27 cellular contexts compared by ENCODE assay signal in the genomic region with DNA sequence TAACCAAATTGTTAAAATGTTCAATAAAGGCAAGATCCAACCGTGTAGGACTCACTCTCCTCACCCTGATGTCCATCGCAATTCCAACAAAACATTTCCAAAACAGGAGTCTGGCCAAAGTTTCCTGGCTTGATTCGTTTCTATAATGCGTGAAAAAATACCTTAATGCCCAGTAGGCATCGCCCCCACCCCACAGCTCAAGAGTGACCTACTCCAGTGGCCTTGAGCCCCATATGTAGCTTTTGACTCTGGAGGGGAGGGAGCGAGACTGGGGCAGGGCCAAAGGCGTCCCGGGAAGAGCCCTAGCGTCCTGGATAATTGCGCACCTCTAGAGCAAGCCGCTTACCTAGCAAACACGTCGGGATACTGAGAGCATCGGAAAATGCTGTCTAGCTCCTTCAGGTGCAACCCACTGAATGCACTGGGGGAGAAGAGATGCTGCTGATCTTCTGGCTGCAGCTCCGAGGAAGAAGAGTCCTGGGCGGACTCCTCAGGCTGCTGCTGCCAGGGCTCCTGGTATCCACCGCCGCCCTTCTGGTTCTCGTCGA. TPM values are rescaled to one million over a fixed set of nuclear protein-coding genes. Genes with fewer than 3 reads are reported as not detected.
DNase-seq lines count a peak whose midpoint lies in the region; ATAC-seq, FAIRE-seq and TF ChIP-seq lines count a peak whose summit lies in the region.
"Had no signal": no experiment of that assay in that cellular context is flagged by ENCODE, and none has a peak within 500 bp of the region (broad histone marks: within the 10 kb centered on the region; RNA-seq: fewer than 3 reads in every experiment).

No MANE protein-coding gene starts in this region.

- H2AFZ ChIP-seq in astrocyte (ENCODE audit: low read depth, low read length), result no peak overlapping the region
- H2AFZ ChIP-seq: parathyroid adenoma had no signal

- H3K4me3 ChIP-seq in astrocyte (ENCODE audit: insufficient read depth, low read depth, low read length), result no peak overlapping the region
- H3K4me3 ChIP-seq in iPS-20b (ENCODE audit: low read length), result peak overlapping the region; percentile 44
- H3K4me3 ChIP-seq in left lung, result no peak overlapping the region
- H3K4me3 ChIP-seq in gastrocnemius medialis, result no peak overlapping the region
- H3K4me3 ChIP-seq: colonic mucosa, skin epidermis, upper lobe of left lung had no signal

- intact Hi-C loops in activated naive CD4-positive, alpha-beta T cell treated with anti-CD3 and anti-CD28 coated beads for 36 hours (cut with micrococcal nuclease), result no loop called here
- intact Hi-C loops in left lung (cut with DNase I) (no loop called here), gastrocnemius medialis (cut with DNase I; ENCODE audit: low total_unique reads) (no loop called here)

- DNase-seq in activated naive CD4-positive, alpha-beta T cell treated with anti-CD3 and anti-CD28 coated beads, Interleukin-2, amount 10 ng/mL, durations not matched to agents 7 days and 5 days, result no peak
- no peak for DNase-seq in activated naive CD4-positive, alpha-beta T cell treated with anti-CD3 and anti-CD28 coated beads for 36 hours
- DNase-seq in astrocyte (ENCODE audit: low read depth), result no peak
- DNase-seq in left lung, result no peak
- no peak for DNase-seq in NOMO-1 treated with DMSO at 0.1 percent for 48 hours (lab: John Stamatoyannopoulos, UW; ENCODE audit: unreplicated experiment)
- no peak for DNase-seq in GM19238 (ENCODE audit: insufficient read length, low spot score)
- DNase-seq in gastrocnemius medialis, result no peak
- DNase-seq: activated CD8-positive, alpha-beta memory T cell treated with anti-CD3 and anti-CD28 coated beads for 24 hours; activated naive CD8-positive, alpha-beta T cell treated with anti-CD3 and anti-CD28 coated beads, Interleukin-2, amount 50 U/mL, for 24 hours; Calu3; colonic mucosa; effector CD8-positive, alpha-beta T cell; glutamatergic neuron; HCEC 1CT; left colon; MV-4-11; NCI-H1436 treated with DMSO at 0.1 percent for 48 hours; NCI-H446; stimulated activated naive B cell treated with anti-CD40 and anti-IgM and Interleukin-4, amounts not matched to agents 10 μg/mL and 1 μg/mL and 100 μg/mL, for 72 hours; SW 1271; T1000; upper lobe of left lung; WERI-Rb-1 had no signal

- H3K9ac ChIP-seq in astrocyte (ENCODE audit: low read length), result no peak overlapping the region
- H3K9ac ChIP-seq in iPS-20b (ENCODE audit: low read depth, low read length), result no peak overlapping the region
- H3K9ac ChIP-seq: parathyroid adenoma had no signal

- no peaks in the 10 kb centered on the region for H3K4me1 ChIP-seq in astrocyte (ENCODE audit: insufficient read depth, low read length)
- no peaks in the 10 kb centered on the region for H3K4me1 ChIP-seq in iPS-20b (ENCODE audit: insufficient read depth, low read length)
- H3K4me1 ChIP-seq in left lung, result peaks cover 0 to 7% of the 10 kb centered on the region in 2 donors
- no peaks in the 10 kb centered on the region for H3K4me1 ChIP-seq in gastrocnemius medialis
- H3K4me1 ChIP-seq: colonic mucosa, parathyroid adenoma had no signal

- CTCF ChIA-PET in activated naive CD4-positive, alpha-beta T cell treated with anti-CD3 and anti-CD28 coated beads, Interleukin-2, amount 10 ng/mL, durations not matched to agents 7 days and 5 days (lab: Charles Lee), result no interaction called here
- CTCF ChIA-PET in activated naive CD4-positive, alpha-beta T cell treated with anti-CD3 and anti-CD28 coated beads for 36 hours (lab: Charles Lee), result interaction anchor here (0.7 to 1.2 kb wide), 2 partner anchors 17 to 128 kb away, joined by 3 read pairs; no protein-coding TSS in a partner anchor

- H3K27ac ChIP-seq in astrocyte (ENCODE audit: low read depth, low read length) (no peak overlapping the region), iPS-20b (ENCODE audit: low read length) (no peak overlapping the region), left lung (no peak overlapping the region), gastrocnemius medialis (no peak overlapping the region)
- H3K27ac ChIP-seq: colonic mucosa, parathyroid adenoma, skin epidermis, upper lobe of left lung, WERI-Rb-1 had no signal

- FAIRE-seq in astrocyte (lab: Jason Lieb, UNC), result peak; percentile 20

- TF ChIP-seq CTCF in astrocyte (IDR thresholded peaks at IDR 0.05; ENCODE audit: insufficient read depth, low read depth, low read length), result no peak
- TF ChIP-seq CTCF in left lung (IDR thresholded peaks at IDR 0.05), result no peak
- TF ChIP-seq CTCF in gastrocnemius medialis (IDR thresholded peaks at IDR 0.05 in 4 of 5, conservative IDR thresholded peaks at IDR 0.05 in 1 of 5), result no peak

- no peaks in the 10 kb centered on the region for H3K79me2 ChIP-seq in astrocyte (ENCODE audit: insufficient read depth, low read length)
- H3K79me2 ChIP-seq: parathyroid adenoma had no signal

- no peaks in the 10 kb centered on the region for H3K9me3 Mint-ChIP-seq in activated naive CD4-positive, alpha-beta T cell treated with anti-CD3 and anti-CD28 coated beads, Interleukin-2, amount 10 ng/mL, durations not matched to agents 7 days and 5 days
- no peaks in the 10 kb centered on the region for H3K9me3 Mint-ChIP-seq in activated naive CD4-positive, alpha-beta T cell treated with anti-CD3 and anti-CD28 coated beads for 36 hours
- no peaks in the 10 kb centered on the region for H3K9me3 Mint-ChIP-seq in astrocyte (ENCODE audit: unreplicated experiment)
- H3K9me3 Mint-ChIP-seq: activated naive CD8-positive, alpha-beta T cell treated with anti-CD3 and anti-CD28 coated beads, Interleukin-2, amount 50 U/mL, for 24 hours; stimulated activated naive B cell treated with anti-CD40 and anti-IgM and Interleukin-4, amounts not matched to agents 10 μg/mL and 1 μg/mL and 100 μg/mL, for 72 hours had no signal

- no peak for TF ChIP-seq POLR2A in gastrocnemius medialis (IDR thresholded peaks at IDR 0.05)

- H3K4me2 ChIP-seq in astrocyte (ENCODE audit: low read length), result no peak overlapping the region

- no peaks in the 10 kb centered on the region for H3K36me3 Mint-ChIP-seq in activated naive CD4-positive, alpha-beta T cell treated with anti-CD3 and anti-CD28 coated beads, Interleukin-2, amount 10 ng/mL, durations not matched to agents 7 days and 5 days
- H3K36me3 Mint-ChIP-seq in activated naive CD4-positive, alpha-beta T cell treated with anti-CD3 and anti-CD28 coated beads for 36 hours (ENCODE audit: low read depth), result no peaks in the 10 kb centered on the region
- no peaks in the 10 kb centered on the region for H3K36me3 Mint-ChIP-seq in astrocyte (ENCODE audit: low read depth, unreplicated experiment)

- H3K27me3 Mint-ChIP-seq in activated naive CD4-positive, alpha-beta T cell treated with anti-CD3 and anti-CD28 coated beads, Interleukin-2, amount 10 ng/mL, durations not matched to agents 7 days and 5 days, result peaks cover 85% of the 10 kb centered on the region
- peaks cover 61% of the 10 kb centered on the region for H3K27me3 Mint-ChIP-seq in activated naive CD4-positive, alpha-beta T cell treated with anti-CD3 and anti-CD28 coated beads for 36 hours (ENCODE audit: low read depth)
- peaks cover 76% of the 10 kb centered on the region for H3K27me3 Mint-ChIP-seq in astrocyte (ENCODE audit: low read depth, unreplicated experiment)

- in situ Hi-C loops in gastrocnemius medialis (cut with MboI; ENCODE audit: low sequenced_read_pairs in 4 of 4), result no loop called here

- no peaks in the 10 kb centered on the region for H3K36me3 ChIP-seq in astrocyte (ENCODE audit: insufficient read depth, low read length)
- no peaks in the 10 kb centered on the region for H3K36me3 ChIP-seq in iPS-20b (ENCODE audit: insufficient read depth, low read depth, low read length)
- H3K36me3 ChIP-seq in left lung, result no peaks in the 10 kb centered on the region
- no peaks in the 10 kb centered on the region for H3K36me3 ChIP-seq in gastrocnemius medialis
- H3K36me3 ChIP-seq: colonic mucosa, upper lobe of left lung, WERI-Rb-1 had no signal

- H3K27me3 ChIP-seq in astrocyte (ENCODE audit: insufficient read depth, low read length) (peaks cover 65% of the 10 kb centered on the region), iPS-20b (ENCODE audit: insufficient read depth, low read length) (peaks cover 99% of the 10 kb centered on the region), left lung (peaks cover 60 to 91% of the 10 kb centered on the region in 2 donors), gastrocnemius medialis (peaks cover 37 to 68% (median 56%) of the 10 kb centered on the region in 3 donors)

- H3K4me1 Mint-ChIP-seq in activated naive CD4-positive, alpha-beta T cell treated with anti-CD3 and anti-CD28 coated beads, Interleukin-2, amount 10 ng/mL, durations not matched to agents 7 days and 5 days, result peaks cover 9% of the 10 kb centered on the region
- H3K4me1 Mint-ChIP-seq in activated naive CD4-positive, alpha-beta T cell treated with anti-CD3 and anti-CD28 coated beads for 36 hours (ENCODE audit: low read depth), result peaks cover 18% of the 10 kb centered on the region
- no peaks in the 10 kb centered on the region for H3K4me1 Mint-ChIP-seq in astrocyte (ENCODE audit: low read depth, unreplicated experiment)
- H3K4me1 Mint-ChIP-seq: neural crest cell had no signal

- H3K4me3 Mint-ChIP-seq in activated naive CD4-positive, alpha-beta T cell treated with anti-CD3 and anti-CD28 coated beads, Interleukin-2, amount 10 ng/mL, durations not matched to agents 7 days and 5 days, result no peak overlapping the region
- no peak overlapping the region for H3K4me3 Mint-ChIP-seq in activated naive CD4-positive, alpha-beta T cell treated with anti-CD3 and anti-CD28 coated beads for 36 hours
- no peak overlapping the region for H3K4me3 Mint-ChIP-seq in astrocyte (ENCODE audit: unreplicated experiment)
- H3K4me3 Mint-ChIP-seq: neural crest cell had no signal

- H3K9me3 ChIP-seq in astrocyte (ENCODE audit: insufficient read depth, low read depth, low read length) (no peaks in the 10 kb centered on the region), iPS-20b (ENCODE audit: insufficient read depth, low read depth, low read length) (no peaks in the 10 kb centered on the region), left lung (no peaks in the 10 kb centered on the region), gastrocnemius medialis (no peaks in the 10 kb centered on the region)
- H3K9me3 ChIP-seq: colonic mucosa, upper lobe of left lung had no signal

- H3K27ac Mint-ChIP-seq in activated naive CD4-positive, alpha-beta T cell treated with anti-CD3 and anti-CD28 coated beads, Interleukin-2, amount 10 ng/mL, durations not matched to agents 7 days and 5 days, result peak overlapping the region; percentile 49
- no peak overlapping the region for H3K27ac Mint-ChIP-seq in activated naive CD4-positive, alpha-beta T cell treated with anti-CD3 and anti-CD28 coated beads for 36 hours
- H3K27ac Mint-ChIP-seq in astrocyte (ENCODE audit: unreplicated experiment), result no peak overlapping the region
- H3K27ac Mint-ChIP-seq: activated naive CD8-positive, alpha-beta T cell treated with anti-CD3 and anti-CD28 coated beads, Interleukin-2, amount 50 U/mL, for 24 hours had no signal

- H4K20me1 ChIP-seq in astrocyte (ENCODE audit: insufficient read depth, low read length), result no peaks in the 10 kb centered on the region

- ATAC-seq in left lung (no peak), gastrocnemius medialis (no peak)
- ATAC-seq: activated naive CD8-positive, alpha-beta T cell treated with anti-CD3 and anti-CD28 coated beads, Interleukin-2, amount 50 U/mL, for 24 hours; left colon; stimulated activated naive B cell treated with anti-CD40 and anti-IgM and Interleukin-4, amounts not matched to agents 10 μg/mL and 1 μg/mL and 100 μg/mL, for 72 hours had no signal

RNA-seq across cellular contexts. Expression of gene NKAP, which starts 55.6 kb away (rescaled TPM):
- 10 to 100 TPM; 12.3 to 12.7 TPM for total RNA-seq in activated naive CD4-positive, alpha-beta T cell treated with anti-CD3 and anti-CD28 coated beads for 36 hours
- 6.5 and 7.1 TPM in 2 replicates for total RNA-seq in astrocyte
- 1 to 10 TPM; 6.6 to 6.9 TPM for total RNA-seq in left lung
- total RNA-seq in gastrocnemius medialis, result 1 to 10 TPM; 3.4 to 5.1 (median 4.3) TPM
